Comparison of ENCODE assay signal across 27 cellular contexts in the genomic region with DNA sequence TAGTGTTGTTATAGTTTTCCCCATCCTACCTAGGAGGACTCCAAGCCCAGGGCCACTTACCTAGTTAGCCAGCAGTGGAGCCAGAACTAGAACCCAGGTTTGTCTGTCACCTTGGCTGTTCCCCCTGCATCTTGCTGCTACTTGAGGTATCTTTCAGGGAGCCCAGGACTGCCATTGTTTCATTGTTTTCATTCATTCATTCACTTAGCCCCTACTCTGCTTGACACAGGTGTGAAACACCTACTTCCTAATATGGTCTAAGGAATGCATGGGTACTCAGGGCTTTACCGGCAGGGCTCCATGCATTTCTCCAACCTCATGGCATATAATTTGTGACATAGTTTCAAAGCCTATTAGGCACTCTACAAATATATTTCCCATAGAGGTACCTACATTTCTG.
"Had no signal": no experiment of that assay in that cellular context is flagged by ENCODE, and none has a peak within 500 bp of the region (broad histone marks: within the 10 kb centered on the region; RNA-seq: fewer than 3 reads in every experiment).

No MANE protein-coding gene starts in this region.

- DNase-seq: immature natural killer cell; kidney; left colon; left lung; lower lobe of right lung; mammary epithelial cell; mesenchymal stem cell; naive B cell; ovary; right lobe of liver; stimulated activated CD4-positive, alpha-beta T cell treated with anti-CD3 and anti-CD28 coated beads, Interleukin-1b, Interleukin-23, amount 100 ng/mL, for 48 hours; stimulated activated CD4-positive, alpha-beta T cell treated with anti-CD3 and anti-CD28 coated beads, Interleukin-2, amount 100 ng/mL, for 48 hours; stimulated activated CD4-positive, alpha-beta T cell treated with anti-CD3 and anti-CD28 coated beads, Interleukin-4, amount 100 ng/mL, for 4 hours; stimulated activated CD8-positive, alpha-beta memory T cell treated with anti-CD3 and anti-CD28 coated beads, Interleukin-4, amount 100 ng/mL, for 48 hours; stimulated activated naive CD4-positive, alpha-beta T cell treated with Interleukin-2 at 50 U/mL for 16 hours; stimulated activated naive CD8-positive, alpha-beta T cell treated with anti-CD3 and anti-CD28 coated beads, Interleukin-15, amount 100 ng/mL, for 72 hours; substantia nigra; upper lobe of left lung had no signal

- H3K4me1 ChIP-seq: lower lobe of right lung, right lobe of liver had no signal

- H3K4me3 ChIP-seq: left lung, lower lobe of right lung, ovary, right atrium auricular region, right lobe of liver, smooth muscle cell, tibial nerve, upper lobe of left lung, vagina had no signal

- H3K4me1 Mint-ChIP-seq: immature natural killer cell; naive B cell; stimulated activated memory B cell treated with anti-CD40 and anti-IgM and Interleukin-4, amounts not matched to agents 10 μg/mL and 1 μg/mL and 100 μg/mL, for 72 hours; stimulated activated naive CD8-positive, alpha-beta T cell treated with anti-CD3 and anti-CD28 coated beads, Interleukin-15, amount 100 ng/mL, for 72 hours had no signal

- H3K36me3 ChIP-seq: left lung, ovary, right lobe of liver, upper lobe of left lung had no signal

- H3K27ac ChIP-seq: left lung, lower lobe of right lung, ovary, right atrium auricular region, right lobe of liver, tibial nerve, upper lobe of left lung, vagina had no signal

- ATAC-seq: left colon; left lung; lower lobe of right lung; natural killer cell treated with Interleukin-12 subunit alpha and Interleukin-12 subunit beta and Interleukin-15 and Interleukin-18, amount 100 ng/mL, for 72 hours; right lobe of liver; stimulated activated memory B cell treated with anti-CD40 and anti-IgM and Interleukin-4, amounts not matched to agents 10 μg/mL and 1 μg/mL and 100 μg/mL, for 72 hours; stimulated activated naive CD8-positive, alpha-beta T cell treated with anti-CD3 and anti-CD28 coated beads, Interleukin-15, amount 100 ng/mL, for 72 hours had no signal

- H3K36me3 Mint-ChIP-seq: immature natural killer cell; naive B cell; natural killer cell treated with Interleukin-12 subunit alpha and Interleukin-12 subunit beta and Interleukin-15 and Interleukin-18, amount 100 ng/mL, for 72 hours; stimulated activated memory B cell treated with anti-CD40 and anti-IgM and Interleukin-4, amounts not matched to agents 10 μg/mL and 1 μg/mL and 100 μg/mL, for 72 hours had no signal

- H3K9me3 Mint-ChIP-seq: immature natural killer cell; mesothelial cell of epicardium; naive B cell; natural killer cell treated with Interleukin-12 subunit alpha and Interleukin-12 subunit beta and Interleukin-15 and Interleukin-18, amount 100 ng/mL, for 72 hours; stimulated activated memory B cell treated with anti-CD40 and anti-IgM and Interleukin-4, amounts not matched to agents 10 μg/mL and 1 μg/mL and 100 μg/mL, for 72 hours; stimulated activated naive CD8-positive, alpha-beta T cell treated with anti-CD3 and anti-CD28 coated beads, Interleukin-15, amount 100 ng/mL, for 72 hours had no signal

- H3K9me3 ChIP-seq: left lung, lower lobe of right lung, ovary, right atrium auricular region, right lobe of liver, tibial nerve, upper lobe of left lung, vagina had no signal

- FAIRE-seq: islet of Langerhans, kidney had no signal

- H3K4me3 Mint-ChIP-seq: immature natural killer cell; mesothelial cell of epicardium; natural killer cell treated with Interleukin-12 subunit alpha and Interleukin-12 subunit beta and Interleukin-15 and Interleukin-18, amount 100 ng/mL, for 72 hours; stimulated activated memory B cell treated with anti-CD40 and anti-IgM and Interleukin-4, amounts not matched to agents 10 μg/mL and 1 μg/mL and 100 μg/mL, for 72 hours; stimulated activated naive CD8-positive, alpha-beta T cell treated with anti-CD3 and anti-CD28 coated beads, Interleukin-15, amount 100 ng/mL, for 72 hours had no signal

- H3K4me2 ChIP-seq: smooth muscle cell had no signal

- H3K27me3 Mint-ChIP-seq: progenitor cell of endocrine pancreas; stimulated activated memory B cell treated with anti-CD40 and anti-IgM and Interleukin-4, amounts not matched to agents 10 μg/mL and 1 μg/mL and 100 μg/mL, for 72 hours; stimulated activated naive CD8-positive, alpha-beta T cell treated with anti-CD3 and anti-CD28 coated beads, Interleukin-15, amount 100 ng/mL, for 72 hours had no signal

- H3K27me3 ChIP-seq: left lung, ovary, right atrium auricular region, right lobe of liver, tibial nerve, upper lobe of left lung, vagina had no signal

- H3K27ac Mint-ChIP-seq: immature natural killer cell; mesothelial cell of epicardium; naive B cell; natural killer cell treated with Interleukin-12 subunit alpha and Interleukin-12 subunit beta and Interleukin-15 and Interleukin-18, amount 100 ng/mL, for 72 hours; progenitor cell of endocrine pancreas; stimulated activated memory B cell treated with anti-CD40 and anti-IgM and Interleukin-4, amounts not matched to agents 10 μg/mL and 1 μg/mL and 100 μg/mL, for 72 hours; stimulated activated naive CD8-positive, alpha-beta T cell treated with anti-CD3 and anti-CD28 coated beads, Interleukin-15, amount 100 ng/mL, for 72 hours had no signal
